Comparison of ENCODE assay signal across 26 cellular contexts in the genomic region with DNA sequence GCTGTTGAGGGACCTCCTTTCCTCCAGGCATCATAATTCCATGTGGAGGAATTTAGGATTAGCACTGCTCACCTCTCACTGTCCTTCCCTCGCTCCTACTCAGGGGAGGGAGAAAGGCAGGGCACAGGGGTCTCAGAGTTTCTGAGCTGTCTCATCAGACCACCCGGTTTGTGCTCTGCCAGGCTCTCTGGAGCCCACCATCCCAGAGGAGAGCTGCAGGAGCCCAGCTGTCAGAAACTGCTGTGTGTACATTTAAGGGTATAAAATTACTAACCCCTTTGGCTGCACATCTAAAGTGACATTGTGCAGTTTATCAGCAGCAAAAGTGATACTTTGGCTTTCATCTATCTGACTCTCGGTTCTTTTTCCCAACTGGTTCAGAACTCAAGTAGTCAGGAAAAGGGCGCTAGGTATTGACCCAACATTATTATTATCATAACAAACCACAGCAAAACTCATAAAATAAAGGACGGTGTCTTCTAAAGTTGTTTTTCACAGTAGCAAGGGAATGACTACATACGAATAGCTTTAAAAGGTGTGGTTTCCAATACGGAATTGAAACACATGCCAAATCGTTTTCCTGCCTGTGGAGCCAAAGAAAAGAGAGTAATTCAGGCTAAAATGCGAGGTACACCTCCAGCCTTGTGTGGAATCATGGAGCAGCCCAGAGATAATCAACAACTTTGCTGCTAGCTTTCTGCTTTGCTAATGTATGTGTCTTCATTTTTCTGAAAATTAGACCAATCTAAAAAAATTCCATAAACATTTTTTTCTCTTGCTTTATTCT.
"Had no signal": no experiment of that assay in that cellular context is flagged by ENCODE, and none has a peak within 500 bp of the region (broad histone marks: within the 10 kb centered on the region; RNA-seq: fewer than 3 reads in every experiment).

No MANE protein-coding gene starts in this region.

- H3K9me3 ChIP-seq: heart right ventricle, left ventricle myocardium inferior, pancreas, prostate gland, sigmoid colon, spleen, tibial nerve, uterus had no signal

- H3K27ac Mint-ChIP-seq: mesothelial cell of epicardium; naive B cell; natural killer cell; stimulated activated memory B cell treated with anti-CD40 and anti-IgM and Interleukin-4, amounts not matched to agents 10 μg/mL and 1 μg/mL and 100 μg/mL, for 72 hours; stimulated activated naive CD8-positive, alpha-beta T cell treated with anti-CD3 and anti-CD28 coated beads, Interleukin-15, amount 100 ng/mL, for 72 hours; type B pancreatic cell had no signal

- H3K9me3 Mint-ChIP-seq: natural killer cell had no signal

- H3K36me3 Mint-ChIP-seq: naive B cell; natural killer cell; stimulated activated memory B cell treated with anti-CD40 and anti-IgM and Interleukin-4, amounts not matched to agents 10 μg/mL and 1 μg/mL and 100 μg/mL, for 72 hours had no signal

- H3K4me1 Mint-ChIP-seq: mesothelial cell of epicardium; naive B cell; natural killer cell; stimulated activated memory B cell treated with anti-CD40 and anti-IgM and Interleukin-4, amounts not matched to agents 10 μg/mL and 1 μg/mL and 100 μg/mL, for 72 hours; stimulated activated naive CD8-positive, alpha-beta T cell treated with anti-CD3 and anti-CD28 coated beads, Interleukin-15, amount 100 ng/mL, for 72 hours had no signal

- H3K4me1 ChIP-seq: pancreas, prostate gland, sigmoid colon, spleen, tibial nerve, uterus had no signal

- H3K4me3 ChIP-seq: heart right ventricle, hepatocyte, left ventricle myocardium inferior, lung, pancreas, prostate gland, sigmoid colon, spleen, tibial nerve, uterus had no signal

- H3K27ac ChIP-seq: heart right ventricle, hepatocyte, left ventricle myocardium inferior, pancreas, prostate gland, sigmoid colon, spleen, tibial nerve, uterus had no signal

- H3K4me3 Mint-ChIP-seq: mesothelial cell of epicardium; naive B cell; natural killer cell; stimulated activated memory B cell treated with anti-CD40 and anti-IgM and Interleukin-4, amounts not matched to agents 10 μg/mL and 1 μg/mL and 100 μg/mL, for 72 hours; stimulated activated naive CD8-positive, alpha-beta T cell treated with anti-CD3 and anti-CD28 coated beads, Interleukin-15, amount 100 ng/mL, for 72 hours; type B pancreatic cell had no signal

- H3K27me3 Mint-ChIP-seq: naive B cell; stimulated activated memory B cell treated with anti-CD40 and anti-IgM and Interleukin-4, amounts not matched to agents 10 μg/mL and 1 μg/mL and 100 μg/mL, for 72 hours; stimulated activated naive CD8-positive, alpha-beta T cell treated with anti-CD3 and anti-CD28 coated beads, Interleukin-15, amount 100 ng/mL, for 72 hours; type B pancreatic cell had no signal

- H3K36me3 ChIP-seq: heart right ventricle, left ventricle myocardium inferior, pancreas, prostate gland, sigmoid colon, spleen, tibial nerve, uterus had no signal

- H3K27me3 ChIP-seq: heart right ventricle, hepatocyte, pancreas, sigmoid colon, spleen, tibial nerve, uterus had no signal

- DNase-seq: heart right ventricle; left colon; left ventricle myocardium inferior; mesendoderm; naive B cell; natural killer cell; nucleus accumbens; pancreas; retina; right cardiac atrium; sigmoid colon; small intestine; spleen; stimulated activated CD4-positive, alpha-beta T cell treated with anti-CD3 and anti-CD28 coated beads, Interleukin-4, amount 100 ng/mL, for 4 hours; stimulated activated CD8-positive, alpha-beta memory T cell treated with anti-CD3 and anti-CD28 coated beads, Interleukin-4, amount 100 ng/mL, for 48 hours; stimulated activated naive CD4-positive, alpha-beta T cell treated with Interleukin-2 at 50 U/mL for 16 hours; stimulated activated naive CD8-positive, alpha-beta T cell treated with anti-CD3 and anti-CD28 coated beads, Interleukin-15, amount 100 ng/mL, for 72 hours; substantia nigra; uterus had no signal
